Comparison of ENCODE assay signal across 8 cellular contexts in the genomic region with DNA sequence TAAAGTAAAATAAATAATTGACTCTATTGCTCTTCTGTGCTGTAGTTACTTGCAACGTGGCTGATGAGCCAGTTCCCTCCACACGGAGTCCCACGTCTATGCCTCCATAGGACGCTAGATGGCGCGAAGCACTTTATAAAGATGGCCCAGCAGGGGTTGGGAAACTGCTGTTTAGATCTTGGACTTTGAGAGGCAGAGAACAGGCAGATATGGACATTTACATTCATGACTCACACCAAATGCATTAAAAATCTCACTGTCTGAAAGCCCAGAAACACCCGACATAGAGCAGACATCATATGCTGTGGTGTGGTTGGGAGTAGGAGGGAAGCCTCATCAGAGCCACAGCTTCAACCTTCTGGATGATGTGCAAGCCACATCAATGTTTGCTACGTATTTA.
DNase-seq lines count a peak whose midpoint lies in the region; ATAC-seq and TF ChIP-seq lines count a peak whose summit lies in the region.

No MANE protein-coding gene starts in this region.

- peaks cover 3 to 16% of the 10 kb centered on the region in 2 experiments; a peak in 3 of 4 replicates for H3K79me1 ChIP-seq in IMR-90 (ENCODE audit: low read depth in 1 of 2, low read length in 2 of 2)

- no peaks in the 10 kb centered on the region for H3K9me1 ChIP-seq in IMR-90 (ENCODE audit: insufficient read depth, low read length)

- no CpG with 5 or more reads among the region's 8 CpGs for WGBS in IMR-90 (ENCODE audit: extremely low coverage in 2 of 2, insufficient read length in 1 of 2), 2 experiments

- no peak overlapping the region for H2BK15ac ChIP-seq in IMR-90 (ENCODE audit: low read depth, low read length)

- H3K4ac ChIP-seq in IMR-90 (ENCODE audit: low read depth, low read length), result peak overlapping the region; percentile 81

- H3K14ac ChIP-seq in IMR-90 (replicated peaks; ENCODE audit: low read depth, low read length), result peak overlapping the region; percentile 25; the same call in 1 of the 2 replicates

- peak overlapping the region; percentile 75; the same call in 1 of the 2 replicates for H2BK120ac ChIP-seq in IMR-90 (ENCODE audit: low read depth, low read length)

- no peaks in the 10 kb centered on the region for H3K9me3 ChIP-seq in IMR-90 (ENCODE audit: control insufficient read depth, insufficient read depth, low read length)

- H2BK5ac ChIP-seq in IMR-90 (ENCODE audit: low read depth, low read length, poor library complexity, severe bottlenecking), result peak overlapping the region; percentile 44

- no peak overlapping the region for H3K4me3 Mint-ChIP-seq in osteocyte (ENCODE audit: unreplicated experiment)
- no peak overlapping the region for H3K4me3 Mint-ChIP-seq in effector memory CD8-positive, alpha-beta T cell

- H3K18ac ChIP-seq in IMR-90 (ENCODE audit: low read depth, low read length), result no peak overlapping the region

- no peak overlapping the region; the same call in 1 of the 2 replicates for H2AK5ac ChIP-seq in IMR-90 (ENCODE audit: low read depth, low read length)

- H4K5ac ChIP-seq in IMR-90 (ENCODE audit: low read depth, low read length), result no peak overlapping the region

- peak overlapping the region; percentile 23 for H3K27ac Mint-ChIP-seq in osteocyte (ENCODE audit: unreplicated experiment)
- H3K27ac Mint-ChIP-seq in effector memory CD8-positive, alpha-beta T cell, result no peak overlapping the region

- TF ChIP-seq RAD21 in IMR-90 (IDR thresholded peaks at IDR 0.05; ENCODE audit: low read length), result peak; percentile 94

- H3K4me1 ChIP-seq in IMR-90 (ENCODE audit: control insufficient read depth, insufficient read depth, low read length) (peaks cover 5% of the 10 kb centered on the region), foreskin keratinocyte (no peaks in the 10 kb centered on the region)

- H4K8ac ChIP-seq in IMR-90 (ENCODE audit: low read depth in 2 of 2, low read length in 2 of 2), result peak overlapping the region in 1 of 2 experiments; percentile 45; a peak in 3 of 4 replicates

- peak overlapping the region; percentile 43; the same call in 1 of the 2 replicates for H4K91ac ChIP-seq in IMR-90 (ENCODE audit: insufficient read depth, low read depth, low read length)

- no TSS peak for BruUV-seq in IMR-90 (replicated peaks; lab: Mats Ljungman, UMichigan)

- no peak for TF ChIP-seq POLR2A in IMR-90 (IDR thresholded peaks at IDR 0.05; ENCODE audit: low read depth, low read length)

- no peaks in the 10 kb centered on the region for H3K36me3 ChIP-seq in IMR-90 (ENCODE audit: control insufficient read depth, insufficient read depth, low read length)

- peak; percentile 98 for ATAC-seq in GM21786 (IDR thresholded peaks at IDR 0.05; ENCODE audit: unreplicated experiment)
- peak; percentile 97 for ATAC-seq in IMR-90 (ENCODE audit: low read depth)
- peak; percentile 97 for ATAC-seq in foreskin keratinocyte
- ATAC-seq in effector memory CD8-positive, alpha-beta T cell (replicated peaks), result no peak

- H3K36me3 Mint-ChIP-seq in osteocyte (ENCODE audit: unreplicated experiment), result no peaks in the 10 kb centered on the region
- H3K36me3 Mint-ChIP-seq in effector memory CD8-positive, alpha-beta T cell (ENCODE audit: insufficient read depth), result no peaks in the 10 kb centered on the region

- peak overlapping the region; percentile 54 for H2AFZ ChIP-seq in IMR-90 (replicated peaks; ENCODE audit: low read length, poor library complexity)

- H3K27me3 ChIP-seq in IMR-90 (ENCODE audit: control insufficient read depth, insufficient read depth, low read length) (no peaks in the 10 kb centered on the region), foreskin keratinocyte (no peaks in the 10 kb centered on the region)

- H2AK9ac ChIP-seq in IMR-90 (replicated peaks; ENCODE audit: low read depth, low read length, poor library complexity), result no peak overlapping the region

- TF ChIP-seq CTCF in IMR-90 (conservative IDR thresholded peaks at IDR 0.05; ENCODE audit: low read depth, low read length) (peak; percentile 98), foreskin keratinocyte (conservative IDR thresholded peaks at IDR 0.05) (peak; percentile 84), osteocyte (IDR thresholded peaks at IDR 0.05) (peak; percentile 94)

- no peak overlapping the region for H3K4me3 ChIP-seq in IMR-90 (ENCODE audit: insufficient read depth, low read depth, low read length)

- in situ Hi-C loops in IMR-90 (cut with MboI; ENCODE audit: low sequenced_read_pairs), result loop anchor here (5.0 kb wide), 1 partner anchor 656 kb away; a partner anchor contains a TSS

- H3K4me1 Mint-ChIP-seq in osteocyte (ENCODE audit: unreplicated experiment), result peaks cover 7% of the 10 kb centered on the region
- H3K4me1 Mint-ChIP-seq in effector memory CD8-positive, alpha-beta T cell (ENCODE audit: low read depth in 2 of 2), result no peaks in the 10 kb centered on the region

- no peak overlapping the region for H3K56ac ChIP-seq in IMR-90 (ENCODE audit: extremely low read depth, insufficient read depth, low read length)

- peaks cover 2% of the 10 kb centered on the region for H3K27me3 Mint-ChIP-seq in osteocyte (ENCODE audit: unreplicated experiment)
- no peaks in the 10 kb centered on the region for H3K27me3 Mint-ChIP-seq in effector memory CD8-positive, alpha-beta T cell

- H4K20me1 ChIP-seq in IMR-90 (ENCODE audit: insufficient read depth, low read length), result no peaks in the 10 kb centered on the region

- CTCF ChIA-PET in IMR-90 (lab: Yijun Ruan, JAX), result interaction anchor here (1.2 kb wide), 1 partner anchor 869 kb away, joined by 3 read pairs; no protein-coding TSS in a partner anchor

- DNase-seq in GM04504 (ENCODE audit: low read depth), result peak; percentile 81
- DNase-seq in IMR-90, result peak; percentile 97
- peak; percentile 54 for DNase-seq in NOMO-1 treated with DMSO at 0.1 percent for 48 hours (lab: John Stamatoyannopoulos, UW; ENCODE audit: unreplicated experiment)
- DNase-seq in activated T-cell treated with anti-CD3 and anti-CD28 coated beads, Interleukin-2, amount 50 U/mL, for 48 hours, result peak; percentile 66 to 70
- peak; percentile 41 to 69 for DNase-seq in foreskin keratinocyte
- DNase-seq in osteocyte (ENCODE audit: extremely low spot score, unreplicated experiment), result peak; percentile 90
- no peak for DNase-seq in effector memory CD8-positive, alpha-beta T cell

- peak overlapping the region; percentile 19; the same call in 1 of the 2 replicates for H3K4me2 ChIP-seq in IMR-90 (ENCODE audit: low read depth, low read length)

- H3K9ac ChIP-seq in IMR-90 (ENCODE audit: low read depth, low read length), result no peak overlapping the region

- dilution Hi-C loops in IMR-90 (cut with HindIII; ENCODE audit: low sequenced_read_pairs, unreplicated experiment), result no loop called here

- H2BK20ac ChIP-seq in IMR-90 (ENCODE audit: low read depth, low read length), result peak overlapping the region; percentile 77; the same call in 1 of the 2 replicates

- no peak overlapping the region for H3K23ac ChIP-seq in IMR-90 (ENCODE audit: low read depth, low read length)

- POLR2A ChIA-PET in IMR-90 (lab: Charles Lee; ENCODE audit: unreplicated experiment), result no interaction called here

- intact Hi-C loops in IMR-90 (cut with micrococcal nuclease), result loop anchor here (1.0 to 10.0 kb wide), 5 partner anchors 162 to 944 kb away; a partner anchor contains a TSS

- H3K27ac ChIP-seq in IMR-90 (ENCODE audit: insufficient read depth, low read length) (no peak overlapping the region), foreskin keratinocyte (no peak overlapping the region)

- H3K9me3 Mint-ChIP-seq in osteocyte (ENCODE audit: unreplicated experiment), result no peaks in the 10 kb centered on the region
- H3K9me3 Mint-ChIP-seq in effector memory CD8-positive, alpha-beta T cell, result peaks cover 0 to 4% of the 10 kb centered on the region in 2 donors

TF ChIP-seq in IMR-90, 13 proteins besides CTCF, POLR2A, EP300 and RAD21:
- TF ChIP-seq, protein P1, sequence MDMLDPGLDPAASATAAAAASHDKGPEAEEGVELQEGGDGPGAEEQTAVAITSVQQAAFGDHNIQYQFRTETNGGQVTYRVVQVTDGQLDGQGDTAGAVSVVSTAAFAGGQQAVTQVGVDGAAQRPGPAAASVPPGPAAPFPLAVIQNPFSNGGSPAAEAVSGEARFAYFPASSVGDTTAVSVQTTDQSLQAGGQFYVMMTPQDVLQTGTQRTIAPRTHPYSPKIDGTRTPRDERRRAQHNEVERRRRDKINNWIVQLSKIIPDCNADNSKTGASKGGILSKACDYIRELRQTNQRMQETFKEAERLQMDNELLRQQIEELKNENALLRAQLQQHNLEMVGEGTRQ (IDR thresholded peaks at IDR 0.05; ENCODE audit: low read depth, low read length), result no peak
- TF ChIP-seq, protein P2, sequence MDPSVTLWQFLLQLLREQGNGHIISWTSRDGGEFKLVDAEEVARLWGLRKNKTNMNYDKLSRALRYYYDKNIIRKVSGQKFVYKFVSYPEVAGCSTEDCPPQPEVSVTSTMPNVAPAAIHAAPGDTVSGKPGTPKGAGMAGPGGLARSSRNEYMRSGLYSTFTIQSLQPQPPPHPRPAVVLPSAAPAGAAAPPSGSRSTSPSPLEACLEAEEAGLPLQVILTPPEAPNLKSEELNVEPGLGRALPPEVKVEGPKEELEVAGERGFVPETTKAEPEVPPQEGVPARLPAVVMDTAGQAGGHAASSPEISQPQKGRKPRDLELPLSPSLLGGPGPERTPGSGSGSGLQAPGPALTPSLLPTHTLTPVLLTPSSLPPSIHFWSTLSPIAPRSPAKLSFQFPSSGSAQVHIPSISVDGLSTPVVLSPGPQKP (IDR thresholded peaks at IDR 0.05; ENCODE audit: borderline replicate concordance, low read depth, low read length), result no peak
- TF ChIP-seq SMC3 (IDR thresholded peaks at IDR 0.05; ENCODE audit: low read depth, low read length), result peak; percentile 92
- TF ChIP-seq CHD1 (IDR thresholded peaks at IDR 0.05; ENCODE audit: low read depth, low read length), result 0 out of 2 replicates have a peak, but pooled peaks have one; percentile 40
- TF ChIP-seq MAZ (IDR thresholded peaks at IDR 0.05; ENCODE audit: borderline replicate concordance, low read depth, low read length), result 0 out of 2 replicates have a peak, but pooled peaks have one; percentile 32
- no peak for TF ChIP-seq NFE2L2 (IDR thresholded peaks at IDR 0.05; ENCODE audit: low read depth, low read length)
- TF ChIP-seq CEBPB (IDR thresholded peaks at IDR 0.05; ENCODE audit: low read depth, low read length), result peak; percentile 84
- no peak for TF ChIP-seq MXI1 (IDR thresholded peaks at IDR 0.05; ENCODE audit: borderline replicate concordance, low read depth, low read length)
- TF ChIP-seq RCOR1 (IDR thresholded peaks at IDR 0.05; ENCODE audit: insufficient replicate concordance, low read length), result no peak
- TF ChIP-seq BHLHE40 (IDR thresholded peaks at IDR 0.05; ENCODE audit: low read depth, low read length), result no peak
- TF ChIP-seq MAFK (IDR thresholded peaks at IDR 0.05; ENCODE audit: low read depth, low read length), result no peak
- peak; percentile 74 for TF ChIP-seq FOS (IDR thresholded peaks at IDR 0.05; ENCODE audit: low read depth, low read length)
- TF ChIP-seq RFX5 (IDR thresholded peaks at IDR 0.05; ENCODE audit: low read depth, low read length), result no peak
TF ChIP-seq in IMR-90: peak in this region for 5.

Comparison
In these comparisons a context has a peak if more than half of its experiments do, and no peak if none do; other contexts are left out.
1. DNase-seq: peak in GM04504 (single experiment), IMR-90 (single experiment), NOMO-1 treated with DMSO at 0.1 percent for 48 hours (single experiment), activated T-cell treated with anti-CD3 and anti-CD28 coated beads, Interleukin-2, amount 50 U/mL, for 48 hours (2 of 2), foreskin keratinocyte (2 of 2) and osteocyte (single experiment); none in effector memory CD8-positive, alpha-beta T cell (0 of 3).
2. Peak in every context shown above with its lines, with median percentiles within 50 percentile points of each other: CTCF ChIP-seq.